In genomic region chr4:70687347-70687746, GRCh38 we compare ENCODE assay signal across 1 cellular context.
TF ChIP-seq lines count a peak whose summit lies in the region.

No MANE protein-coding gene starts in this region.

TF ChIP-seq in K562, 482 proteins besides CTCF, POLR2A, EP300 and RAD21:
- 0 out of 4 replicates have a peak, but pooled peaks of 1 of the 2 experiments have one; percentile 54 for TF ChIP-seq MLLT1 (IDR thresholded peaks at IDR 0.05)
- 0 out of 2 replicates have a peak, but pooled peaks have one; percentile 2 for TF ChIP-seq ZNF766 (CRISPR knock-in tag; conservative IDR thresholded peaks at IDR 0.05)
- TF ChIP-seq ZBTB33 (CRISPR knock-in tag; IDR thresholded peaks at IDR 0.05) = peak; percentile 96
- TF ChIP-seq ZNF395 (CRISPR knock-in tag; IDR thresholded peaks at IDR 0.05) = 0 out of 2 replicates have a peak, but pooled peaks have one; percentile 53
